In genomic region chr6:151408858-151409257, GRCh38 we compare ENCODE assay signal across 15 cellular contexts. TPM values are rescaled to one million over a fixed set of nuclear protein-coding genes. Genes with fewer than 3 reads are reported as not detected.
A peak's percentile ranks its signal among the peaks of the same experiment; 100 is the strongest.
DNase-seq lines count a peak whose midpoint lies in the region; ATAC-seq lines count a peak whose summit lies in the region.
"Had no signal": no experiment of that assay in that cellular context is flagged by ENCODE, and none has a peak within 500 bp of the region (broad histone marks: within the 10 kb centered on the region; RNA-seq: fewer than 3 reads in every experiment).

No MANE protein-coding gene starts in this region.

- H3K4me1 Mint-ChIP-seq in CD4-positive, CD25-positive, alpha-beta regulatory T cell: peaks cover 22 to 35% (median 26%) of the 10 kb centered on the region in 4 donors

- peak overlapping the region; percentile 48 to 97 (median 72) for H3K27ac Mint-ChIP-seq in CD4-positive, CD25-positive, alpha-beta regulatory T cell

- peak overlapping the region in 1 of 4 donors; percentile 87 for H3K4me3 Mint-ChIP-seq in CD4-positive, CD25-positive, alpha-beta regulatory T cell

- H3K36me3 Mint-ChIP-seq in CD4-positive, CD25-positive, alpha-beta regulatory T cell: peaks cover 24% of the 10 kb centered on the region

- peaks cover 35% of the 10 kb centered on the region for H3K36me3 ChIP-seq in CD4-positive, CD25-positive, alpha-beta regulatory T cell (ENCODE audit: control insufficient read depth, insufficient read depth, low read length)
- H3K36me3 ChIP-seq: transverse colon had no signal

- H3K4me3 ChIP-seq in CD4-positive, CD25-positive, alpha-beta regulatory T cell (ENCODE audit: low read depth, low read length): no peak overlapping the region
- H3K4me3 ChIP-seq: BLaER1, transverse colon had no signal

- no peaks in the 10 kb centered on the region for H3K27me3 Mint-ChIP-seq in CD4-positive, CD25-positive, alpha-beta regulatory T cell

- no peaks in the 10 kb centered on the region for H3K9me3 Mint-ChIP-seq in CD4-positive, CD25-positive, alpha-beta regulatory T cell

- H3K9me3 ChIP-seq in CD4-positive, CD25-positive, alpha-beta regulatory T cell (ENCODE audit: control insufficient read depth in 2 of 2, low read length in 2 of 2): no peaks in the 10 kb centered on the region
- H3K9me3 ChIP-seq: transverse colon had no signal

- peaks cover 13% of the 10 kb centered on the region for H3K4me1 ChIP-seq in CD4-positive, CD25-positive, alpha-beta regulatory T cell (ENCODE audit: control insufficient read depth, insufficient read depth, low read length, poor library complexity, severe bottlenecking)
- H3K4me1 ChIP-seq: BLaER1, transverse colon had no signal

- DNase-seq in CD4-positive, CD25-positive, alpha-beta regulatory T cell: no peak
- DNase-seq in left lobe of liver (ENCODE audit: low spot score): no peak
- no peak for DNase-seq in stimulated activated CD4-positive, alpha-beta T cell treated with anti-CD3 and anti-CD28 coated beads, Interleukin-15, amount 100 ng/mL, for 24 hours
- DNase-seq: DND-41, MM.1S, NCI-H2081 treated with DMSO at 0.1 percent for 48 hours, NCI-H774, transverse colon had no signal

- no peak for ATAC-seq in CD4-positive, CD25-positive, alpha-beta regulatory T cell (ENCODE audit: low read depth in 2 of 2)
- ATAC-seq in GM18868 (IDR thresholded peaks at IDR 0.05; ENCODE audit: unreplicated experiment) (peak; percentile 4), HG03159 (IDR thresholded peaks at IDR 0.05; ENCODE audit: unreplicated experiment) (peak; percentile 4), left lobe of liver (peak; percentile 79), HG03520 (IDR thresholded peaks at IDR 0.05; ENCODE audit: unreplicated experiment) (no peak), GM21360 (IDR thresholded peaks at IDR 0.05; ENCODE audit: unreplicated experiment) (no peak), GM19328 (IDR thresholded peaks at IDR 0.05; ENCODE audit: unreplicated experiment) (no peak)

- no peaks in the 10 kb centered on the region for H3K27me3 ChIP-seq in CD4-positive, CD25-positive, alpha-beta regulatory T cell (ENCODE audit: control insufficient read depth, insufficient read depth, low read length)
- H3K27me3 ChIP-seq: BLaER1, transverse colon had no signal

- no peak overlapping the region for H3K27ac ChIP-seq in CD4-positive, CD25-positive, alpha-beta regulatory T cell (ENCODE audit: insufficient read depth, low read length, poor library complexity, severe bottlenecking)
- H3K27ac ChIP-seq: BLaER1, RWPE1, transverse colon had no signal

RNA-seq across cellular contexts. Expression of gene ZBTB2, which starts 17.5 kb away (rescaled TPM):
- 31.9 TPM for total RNA-seq in CD4-positive, CD25-positive, alpha-beta regulatory T cell
- polyA plus RNA-seq in CD4-positive, CD25-positive, alpha-beta regulatory T cell: 10 to 100 TPM; 18.0 to 20.9 (median 19.5) TPM
- total RNA-seq in left lobe of liver: 2.7 TPM

RNA-seq across cellular contexts. Expression of gene RMND1, which starts 43.1 kb away (rescaled TPM):
- 10.4 TPM for total RNA-seq in CD4-positive, CD25-positive, alpha-beta regulatory T cell
- 10 to 100 TPM; 10.2 to 13.3 (median 11.9) TPM for polyA plus RNA-seq in CD4-positive, CD25-positive, alpha-beta regulatory T cell
- total RNA-seq in left lobe of liver: 18.6 TPM

Comparison
In these comparisons a context has a peak if more than half of its experiments do, and no peak if none do; other contexts are left out.
1. ATAC-seq: peak in GM18868 (single experiment), HG03159 (single experiment) and left lobe of liver (single experiment); none in CD4-positive, CD25-positive, alpha-beta regulatory T cell (0 of 2), HG03520 (single experiment), GM21360 (single experiment) and GM19328 (single experiment).